Comparison of ENCODE assay signal across 1 cellular context in genomic region chr14:102785598-102785963, GRCh38.
TF ChIP-seq lines count a peak whose summit lies in the region.

No MANE protein-coding gene starts in this region.

TF ChIP-seq in GM12878, 131 proteins besides CTCF, POLR2A, EP300 and RAD21 (continued from another document):
- TF ChIP-seq CEBPB (IDR thresholded peaks at IDR 0.05; ENCODE audit: borderline replicate concordance in 1 of 2, low read depth in 2 of 2, low read length in 2 of 2) (no peak), CREB1 (IDR thresholded peaks at IDR 0.05; ENCODE audit: low read depth) (no peak), SUZ12 (IDR thresholded peaks at IDR 0.05; ENCODE audit: unreplicated experiment) (no peak), SMC3 (IDR thresholded peaks at IDR 0.05; ENCODE audit: borderline replicate concordance, low read length) (peak; percentile 35; the same call in 1 of the 2 replicates), TCF7 (IDR thresholded peaks at IDR 0.05; ENCODE audit: borderline replicate concordance) (no peak), ZZZ3 (IDR thresholded peaks at IDR 0.05; ENCODE audit: control insufficient read depth, insufficient read length, low read depth) (no peak), ELK1 (IDR thresholded peaks at IDR 0.05; ENCODE audit: low read depth, low read length) (no peak), ZBTB4 (CRISPR knock-in tag; IDR thresholded peaks at IDR 0.05) (no peak), ZNF384 (IDR thresholded peaks at IDR 0.05; ENCODE audit: borderline replicate concordance, low read depth, low read length) (no peak), POLR2AphosphoS5 (IDR thresholded peaks at IDR 0.05; ENCODE audit: low read length) (0 out of 2 replicates have a peak, but pooled peaks have one; percentile 53), CHD1 (IDR thresholded peaks at IDR 0.05; ENCODE audit: low read depth, low read length) (no peak), ETV6 (conservative IDR thresholded peaks at IDR 0.05 in 1 of 2, IDR thresholded peaks at IDR 0.05 in 1 of 2; ENCODE audit: borderline replicate concordance in 1 of 2, low read depth in 1 of 2) (no peak), SIX5 (IDR thresholded peaks at IDR 0.05; ENCODE audit: low read depth, low read length, severe bottlenecking) (no peak), YY1 (IDR thresholded peaks at IDR 0.05; ENCODE audit: low read depth, low read length) (no peak), BHLHE40 (IDR thresholded peaks at IDR 0.05; ENCODE audit: borderline replicate concordance in 1 of 2, low read depth in 2 of 2, low read length in 1 of 2) (no peak), HDAC2 (IDR thresholded peaks at IDR 0.05) (no peak), CEBPZ (IDR thresholded peaks at IDR 0.05; ENCODE audit: low read depth, low read length) (no peak), MEF2A (IDR thresholded peaks at IDR 0.05; ENCODE audit: insufficient read depth, low read depth, low read length) (no peak), MLLT1 (IDR thresholded peaks at IDR 0.05) (no peak), CHD2 (IDR thresholded peaks at IDR 0.05; ENCODE audit: borderline replicate concordance, low read depth, low read length) (no peak), EZH2 (IDR thresholded peaks at IDR 0.05; ENCODE audit: borderline replicate concordance, control insufficient read depth, low read depth, low read length) (no peak), ZNF274 (IDR thresholded peaks at IDR 0.05; ENCODE audit: insufficient read depth, insufficient read length) (no peak), ESRRA (IDR thresholded peaks at IDR 0.05; ENCODE audit: low read length) (no peak), NKRF (conservative IDR thresholded peaks at IDR 0.05) (no peak), REST (IDR thresholded peaks at IDR 0.05; ENCODE audit: low read depth, low read length) (no peak), RUNX3 (IDR thresholded peaks at IDR 0.05; ENCODE audit: low read length) (peak; percentile 9; the same call in 1 of the 2 replicates), JUND (IDR thresholded peaks at IDR 0.05; ENCODE audit: low read depth, low read length) (no peak), WRNIP1 (IDR thresholded peaks at IDR 0.05; ENCODE audit: borderline replicate concordance, low read depth, low read length) (0 out of 2 replicates have a peak, but pooled peaks have one; percentile 74)
